Comparison of ENCODE assay signal across 8 cellular contexts in the genomic region with DNA sequence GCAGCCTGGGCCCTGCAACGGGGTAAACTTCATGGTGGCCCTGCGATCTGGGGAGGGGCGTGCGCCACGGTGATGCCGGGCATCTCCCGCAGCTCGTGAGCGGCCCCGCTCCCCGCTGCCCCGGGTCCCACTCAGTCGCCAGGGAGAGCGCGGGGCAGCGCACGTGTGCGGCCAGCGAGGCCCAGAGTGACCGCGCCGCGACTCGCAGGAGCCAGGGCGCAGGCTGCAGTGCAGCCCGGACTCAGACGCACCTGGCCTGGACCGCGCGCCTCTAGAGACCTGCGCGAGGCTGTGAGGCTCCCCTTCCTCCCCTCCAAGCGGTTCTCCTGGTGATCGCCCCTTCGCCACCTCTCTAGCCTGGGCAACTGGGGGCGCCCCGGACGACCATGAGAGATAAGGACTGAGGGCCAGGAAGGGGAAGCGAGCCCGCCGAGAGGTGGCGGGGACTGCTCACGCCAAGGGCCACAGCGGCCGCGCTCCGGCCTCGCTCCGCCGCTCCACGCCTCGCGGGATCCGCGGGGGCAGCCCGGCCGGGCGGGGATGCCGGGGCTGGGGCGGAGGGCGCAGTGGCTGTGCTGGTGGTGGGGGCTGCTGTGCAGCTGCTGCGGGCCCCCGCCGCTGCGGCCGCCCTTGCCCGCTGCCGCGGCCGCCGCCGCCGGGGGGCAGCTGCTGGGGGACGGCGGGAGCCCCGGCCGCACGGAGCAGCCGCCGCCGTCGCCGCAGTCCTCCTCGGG. TPM values are rescaled to one million over a fixed set of nuclear protein-coding genes. Genes with fewer than 3 reads are reported as not detected.
A peak's percentile ranks its signal among the peaks of the same experiment; 100 is the strongest.
DNase-seq lines count a peak whose midpoint lies in the region; ATAC-seq, FAIRE-seq and TF ChIP-seq lines count a peak whose summit lies in the region.

No MANE protein-coding gene starts in this region.

- H3K36me3 Mint-ChIP-seq in effector memory CD8-positive, alpha-beta T cell (ENCODE audit: insufficient read depth): no peaks in the 10 kb centered on the region
- H3K36me3 Mint-ChIP-seq in naive B cell: no peaks in the 10 kb centered on the region

- H3K27me3 Mint-ChIP-seq in effector memory CD8-positive, alpha-beta T cell: peaks cover 73% of the 10 kb centered on the region in 2 donors
- peaks cover 50 to 68% (median 60%) of the 10 kb centered on the region in 3 donors for H3K27me3 Mint-ChIP-seq in naive B cell

- TF ChIP-seq CTCF in D721Med (IDR thresholded peaks at IDR 0.05; ENCODE audit: insufficient read depth, missing control alignments): no peak

- DNase-seq in ELR (ENCODE audit: low read depth) (peak; percentile 26), NCI-H774 (lab: John Stamatoyannopoulos, UW) (peak; percentile 7), naive B cell (no peak), NCI-H2029 (lab: John Stamatoyannopoulos, UW) (no peak), NCI-H446 treated with DMSO at 0.1 percent for 48 hours (lab: John Stamatoyannopoulos, UW) (no peak), D721Med (ENCODE audit: insufficient read length, low spot score) (no peak)
- no peak for DNase-seq in effector memory CD8-positive, alpha-beta T cell

- ATAC-seq in GM21619 (IDR thresholded peaks at IDR 0.05; ENCODE audit: unreplicated experiment): peak; percentile 20
- no peak for ATAC-seq in effector memory CD8-positive, alpha-beta T cell (replicated peaks)
- peak; percentile 8 to 24 for ATAC-seq in naive B cell (ENCODE audit: low read depth in 2 of 2)

- no peaks in the 10 kb centered on the region for H3K9me3 Mint-ChIP-seq in effector memory CD8-positive, alpha-beta T cell
- H3K9me3 Mint-ChIP-seq in naive B cell: no peaks in the 10 kb centered on the region

- H3K4me1 Mint-ChIP-seq in effector memory CD8-positive, alpha-beta T cell (ENCODE audit: low read depth in 2 of 2): peaks cover 3 to 14% of the 10 kb centered on the region in 2 donors
- peaks cover 19 to 30% (median 23%) of the 10 kb centered on the region in 3 donors for H3K4me1 Mint-ChIP-seq in naive B cell

- H3K27ac Mint-ChIP-seq in effector memory CD8-positive, alpha-beta T cell: no peak overlapping the region
- peak overlapping the region in 1 of 6 donors; percentile 34 for H3K27ac Mint-ChIP-seq in naive B cell

- FAIRE-seq in D721Med (lab: Jason Lieb, UNC): no peak

- H3K4me3 Mint-ChIP-seq in effector memory CD8-positive, alpha-beta T cell: peak overlapping the region; percentile 73 to 78
- H3K4me3 Mint-ChIP-seq in naive B cell: peak overlapping the region; percentile 79 to 94 (median 88)

RNA-seq across cellular contexts. Expression of gene BMP6, which starts 0.7 kb away (rescaled TPM):
- 1 to 10 TPM in 1 of 6 donors, under 1 TPM in 3, not detected in 2; 0.23 to 1.0 (median 0.63) TPM for polyA plus RNA-seq in naive B cell (ENCODE audit: low read depth in 6 of 6)

Comparison
In these comparisons a context has a peak if more than half of its experiments do, and no peak if none do; other contexts are left out.
1. DNase-seq: peak in ELR (single experiment) and NCI-H774 (single experiment); none in effector memory CD8-positive, alpha-beta T cell (0 of 3), naive B cell (single experiment), NCI-H2029 (single experiment), NCI-H446 treated with DMSO at 0.1 percent for 48 hours (single experiment) and D721Med (single experiment).